ENCODE assay signal across 10 cellular contexts in genomic region chrY:11022734-11023133, GRCh38.
"Had no signal": no experiment of that assay in that cellular context is flagged by ENCODE, and none has a peak within 500 bp of the region (broad histone marks: within the 10 kb centered on the region; RNA-seq: fewer than 3 reads in every experiment).

No MANE protein-coding gene starts in this region.

- H3K4me3 Mint-ChIP-seq: HFFc6 had no signal

- H3K27ac Mint-ChIP-seq: HFFc6 had no signal

- H3K4me3 ChIP-seq: GM23248, HAP-1, K562 had no signal

- H3K4me1 ChIP-seq: HAP-1 had no signal

- H3K9ac ChIP-seq: GM23248 had no signal

- FAIRE-seq: HepG2, K562 had no signal

- H3K36me3 ChIP-seq: HAP-1 had no signal

- H3K27ac ChIP-seq: GM23248, HL-60 had no signal

- H2AFZ ChIP-seq: GM23248 had no signal

- ATAC-seq: HCT116, HepG2, K562 had no signal

- DNase-seq: GM23248, GOT3, H7, HFFc6, KG1 had no signal

- H3K9me3 ChIP-seq: HAP-1 had no signal
